In the genomic region with DNA sequence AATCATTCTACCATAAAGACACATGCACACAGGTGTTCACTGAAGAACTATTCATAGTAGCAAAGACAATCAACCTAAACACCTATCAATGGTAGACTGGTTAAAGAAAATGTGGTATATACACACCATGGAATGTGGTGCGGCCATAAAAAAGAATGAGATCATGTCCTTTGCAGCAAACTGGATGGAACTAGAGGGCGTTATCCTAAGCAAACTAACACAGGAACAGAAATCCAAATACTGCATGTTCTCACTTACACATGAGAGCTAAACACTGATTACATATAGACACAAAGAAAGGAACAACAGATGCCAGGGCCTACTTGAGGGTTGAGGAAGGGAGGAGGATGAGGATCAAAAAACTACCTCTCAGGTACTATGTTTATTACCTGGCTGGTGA, we compare ENCODE assay signal across 27 cellular contexts.
"Had no signal": no experiment of that assay in that cellular context is flagged by ENCODE, and none has a peak within 500 bp of the region (broad histone marks: within the 10 kb centered on the region; RNA-seq: fewer than 3 reads in every experiment).

No MANE protein-coding gene starts in this region.

- H3K36me3 Mint-ChIP-seq: mesothelial cell of epicardium; naive thymus-derived CD4-positive, alpha-beta T cell; neural progenitor cell had no signal

- H3K9me3 ChIP-seq: colonic mucosa, esophagus muscularis mucosa, gastroesophageal sphincter, left lung, suprapubic skin, transverse colon had no signal

- H3K36me3 ChIP-seq: colonic mucosa, esophagus muscularis mucosa, gastroesophageal sphincter, heart left ventricle, left lung, neural progenitor cell, suprapubic skin, transverse colon had no signal

- H3K4me1 Mint-ChIP-seq: naive thymus-derived CD4-positive, alpha-beta T cell; nephron; stimulated activated naive CD8-positive, alpha-beta T cell treated with anti-CD3 and anti-CD28 coated beads, Interleukin-15, amount 100 ng/mL, for 72 hours had no signal

- H3K27ac Mint-ChIP-seq: dendritic cell treated with granulocyte-macrophage colony-stimulating factor and Interleukin-4, amounts not matched to agents 40 ng/mL and 50 ng/mL, for 4 days; mesothelial cell of epicardium; naive thymus-derived CD4-positive, alpha-beta T cell; nephron; neural progenitor cell; progenitor cell of endocrine pancreas; stimulated activated naive CD8-positive, alpha-beta T cell treated with anti-CD3 and anti-CD28 coated beads, Interleukin-15, amount 100 ng/mL, for 72 hours had no signal

- H3K4me3 Mint-ChIP-seq: dendritic cell treated with granulocyte-macrophage colony-stimulating factor and Interleukin-4, amounts not matched to agents 40 ng/mL and 50 ng/mL, for 4 days; mesothelial cell of epicardium; naive thymus-derived CD4-positive, alpha-beta T cell; nephron; neural progenitor cell; stimulated activated naive CD8-positive, alpha-beta T cell treated with anti-CD3 and anti-CD28 coated beads, Interleukin-15, amount 100 ng/mL, for 72 hours had no signal

- H3K27me3 Mint-ChIP-seq: dendritic cell treated with granulocyte-macrophage colony-stimulating factor and Interleukin-4, amounts not matched to agents 40 ng/mL and 50 ng/mL, for 4 days; progenitor cell of endocrine pancreas had no signal

- ATAC-seq: foreskin keratinocyte; gastroesophageal sphincter; heart left ventricle; left lung; naive thymus-derived CD4-positive, alpha-beta T cell; sciatic nerve; stimulated activated naive CD8-positive, alpha-beta T cell treated with anti-CD3 and anti-CD28 coated beads, Interleukin-15, amount 100 ng/mL, for 72 hours had no signal

- H3K4me1 ChIP-seq: colonic mucosa, esophagus muscularis mucosa, gastroesophageal sphincter, heart left ventricle, left lung, neural progenitor cell, parathyroid adenoma, suprapubic skin, transverse colon had no signal

- DNase-seq: colonic mucosa; effector memory CD4-positive, alpha-beta T cell; foreskin keratinocyte; heart left ventricle; kidney; left lung; mesenchymal stem cell; naive thymus-derived CD4-positive, alpha-beta T cell; stimulated activated CD4-positive, alpha-beta T cell treated with anti-CD3 and anti-CD28 coated beads, Interleukin-12 subunit alpha, Interleukin-12 subunit beta, amount 100 ng/mL, for 4 hours; stimulated activated CD4-positive, alpha-beta T cell treated with anti-CD3 and anti-CD28 coated beads, Interleukin-1b, Interleukin-23, amount 100 ng/mL, for 48 hours; stimulated activated CD4-positive, alpha-beta T cell treated with anti-CD3 and anti-CD28 coated beads, Interleukin-4, amount 100 ng/mL, for 1 hour; stimulated activated CD8-positive, alpha-beta memory T cell treated with anti-CD3 and anti-CD28 coated beads, Interleukin-4, amount 100 ng/mL, for 48 hours; stimulated activated naive CD4-positive, alpha-beta T cell; stimulated activated naive CD8-positive, alpha-beta T cell treated with anti-CD3 and anti-CD28 coated beads, Interleukin-15, amount 100 ng/mL, for 72 hours; transverse colon had no signal

- H3K9me3 Mint-ChIP-seq: dendritic cell treated with granulocyte-macrophage colony-stimulating factor and Interleukin-4, amounts not matched to agents 40 ng/mL and 50 ng/mL, for 4 days; mesothelial cell of epicardium; nephron; stimulated activated naive CD8-positive, alpha-beta T cell treated with anti-CD3 and anti-CD28 coated beads, Interleukin-15, amount 100 ng/mL, for 72 hours had no signal

- H3K4me3 ChIP-seq: colonic mucosa, esophagus muscularis mucosa, gastroesophageal sphincter, heart left ventricle, hepatocyte, left lung, neural progenitor cell, smooth muscle cell, suprapubic skin, transverse colon had no signal
